In the genomic region with DNA sequence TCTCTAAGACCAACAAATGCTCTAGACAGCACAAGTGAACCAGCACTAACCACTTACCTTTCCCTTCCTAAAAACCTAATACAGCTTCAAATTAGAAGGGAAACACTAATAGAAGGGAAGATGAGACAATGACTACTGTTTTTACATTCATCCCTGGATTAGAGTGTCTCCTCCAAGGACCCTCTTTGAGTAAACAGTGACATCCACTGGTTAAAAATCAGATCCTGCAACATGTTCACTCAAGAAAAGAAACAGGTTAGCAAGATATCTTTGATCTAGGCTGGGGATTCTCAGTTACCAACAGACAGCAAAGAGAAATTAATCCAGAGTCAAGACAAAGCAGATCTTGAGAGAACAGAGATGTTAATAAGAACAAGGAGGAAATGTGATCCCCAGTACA, we compare ENCODE assay signal across 1 cellular context.
TF ChIP-seq lines count a peak whose summit lies in the region.

No MANE protein-coding gene starts in this region.

TF ChIP-seq in HCT116, 20 proteins besides CTCF, POLR2A, EP300 and RAD21:
- TF ChIP-seq, protein P1, sequence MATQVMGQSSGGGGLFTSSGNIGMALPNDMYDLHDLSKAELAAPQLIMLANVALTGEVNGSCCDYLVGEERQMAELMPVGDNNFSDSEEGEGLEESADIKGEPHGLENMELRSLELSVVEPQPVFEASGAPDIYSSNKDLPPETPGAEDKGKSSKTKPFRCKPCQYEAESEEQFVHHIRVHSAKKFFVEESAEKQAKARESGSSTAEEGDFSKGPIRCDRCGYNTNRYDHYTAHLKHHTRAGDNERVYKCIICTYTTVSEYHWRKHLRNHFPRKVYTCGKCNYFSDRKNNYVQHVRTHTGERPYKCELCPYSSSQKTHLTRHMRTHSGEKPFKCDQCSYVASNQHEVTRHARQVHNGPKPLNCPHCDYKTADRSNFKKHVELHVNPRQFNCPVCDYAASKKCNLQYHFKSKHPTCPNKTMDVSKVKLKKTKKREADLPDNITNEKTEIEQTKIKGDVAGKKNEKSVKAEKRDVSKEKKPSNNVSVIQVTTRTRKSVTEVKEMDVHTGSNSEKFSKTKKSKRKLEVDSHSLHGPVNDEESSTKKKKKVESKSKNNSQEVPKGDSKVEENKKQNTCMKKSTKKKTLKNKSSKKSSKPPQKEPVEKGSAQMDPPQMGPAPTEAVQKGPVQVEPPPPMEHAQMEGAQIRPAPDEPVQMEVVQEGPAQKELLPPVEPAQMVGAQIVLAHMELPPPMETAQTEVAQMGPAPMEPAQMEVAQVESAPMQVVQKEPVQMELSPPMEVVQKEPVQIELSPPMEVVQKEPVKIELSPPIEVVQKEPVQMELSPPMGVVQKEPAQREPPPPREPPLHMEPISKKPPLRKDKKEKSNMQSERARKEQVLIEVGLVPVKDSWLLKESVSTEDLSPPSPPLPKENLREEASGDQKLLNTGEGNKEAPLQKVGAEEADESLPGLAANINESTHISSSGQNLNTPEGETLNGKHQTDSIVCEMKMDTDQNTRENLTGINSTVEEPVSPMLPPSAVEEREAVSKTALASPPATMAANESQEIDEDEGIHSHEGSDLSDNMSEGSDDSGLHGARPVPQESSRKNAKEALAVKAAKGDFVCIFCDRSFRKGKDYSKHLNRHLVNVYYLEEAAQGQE (IDR thresholded peaks at IDR 0.05; ENCODE audit: low read depth) = no peak
- TF ChIP-seq TCF7L2 (IDR thresholded peaks at IDR 0.05; ENCODE audit: borderline replicate concordance, extremely low read depth, insufficient read depth, insufficient read length) = no peak
